ENCODE assay signal across 1 cellular context in the genomic region with DNA sequence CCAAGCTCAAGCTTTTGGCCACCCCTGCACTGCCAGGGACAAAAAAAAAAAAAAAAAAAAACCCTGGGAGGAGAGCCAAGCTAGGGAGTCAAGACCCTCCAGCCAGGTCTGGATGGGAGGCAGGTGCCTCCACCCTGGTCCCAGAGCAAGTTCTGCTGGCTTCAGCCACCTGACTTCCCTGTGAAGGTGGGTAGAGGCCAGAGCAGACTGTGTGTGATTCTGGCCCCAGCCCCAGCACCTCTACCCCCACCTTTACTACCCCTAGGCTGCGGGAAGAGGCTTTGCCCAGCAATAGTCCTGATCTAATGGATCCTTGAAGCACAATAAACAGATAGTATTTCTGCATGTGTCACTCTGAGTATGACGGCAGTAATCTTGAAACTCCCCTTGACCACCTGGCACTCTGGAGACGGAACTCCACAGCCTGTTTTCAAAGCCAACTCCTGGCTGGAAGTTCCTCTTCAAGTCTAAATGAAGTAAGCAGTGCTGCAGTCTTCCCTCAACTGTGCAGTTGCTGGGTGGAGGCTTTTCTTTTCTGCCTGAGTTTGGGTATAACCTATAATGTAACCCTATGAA.
TF ChIP-seq lines count a peak whose summit lies in the region.

No MANE protein-coding gene starts in this region.

TF ChIP-seq in GM23338, 12 proteins besides CTCF, POLR2A, EP300 and RAD21:
- TF ChIP-seq, protein P1, sequence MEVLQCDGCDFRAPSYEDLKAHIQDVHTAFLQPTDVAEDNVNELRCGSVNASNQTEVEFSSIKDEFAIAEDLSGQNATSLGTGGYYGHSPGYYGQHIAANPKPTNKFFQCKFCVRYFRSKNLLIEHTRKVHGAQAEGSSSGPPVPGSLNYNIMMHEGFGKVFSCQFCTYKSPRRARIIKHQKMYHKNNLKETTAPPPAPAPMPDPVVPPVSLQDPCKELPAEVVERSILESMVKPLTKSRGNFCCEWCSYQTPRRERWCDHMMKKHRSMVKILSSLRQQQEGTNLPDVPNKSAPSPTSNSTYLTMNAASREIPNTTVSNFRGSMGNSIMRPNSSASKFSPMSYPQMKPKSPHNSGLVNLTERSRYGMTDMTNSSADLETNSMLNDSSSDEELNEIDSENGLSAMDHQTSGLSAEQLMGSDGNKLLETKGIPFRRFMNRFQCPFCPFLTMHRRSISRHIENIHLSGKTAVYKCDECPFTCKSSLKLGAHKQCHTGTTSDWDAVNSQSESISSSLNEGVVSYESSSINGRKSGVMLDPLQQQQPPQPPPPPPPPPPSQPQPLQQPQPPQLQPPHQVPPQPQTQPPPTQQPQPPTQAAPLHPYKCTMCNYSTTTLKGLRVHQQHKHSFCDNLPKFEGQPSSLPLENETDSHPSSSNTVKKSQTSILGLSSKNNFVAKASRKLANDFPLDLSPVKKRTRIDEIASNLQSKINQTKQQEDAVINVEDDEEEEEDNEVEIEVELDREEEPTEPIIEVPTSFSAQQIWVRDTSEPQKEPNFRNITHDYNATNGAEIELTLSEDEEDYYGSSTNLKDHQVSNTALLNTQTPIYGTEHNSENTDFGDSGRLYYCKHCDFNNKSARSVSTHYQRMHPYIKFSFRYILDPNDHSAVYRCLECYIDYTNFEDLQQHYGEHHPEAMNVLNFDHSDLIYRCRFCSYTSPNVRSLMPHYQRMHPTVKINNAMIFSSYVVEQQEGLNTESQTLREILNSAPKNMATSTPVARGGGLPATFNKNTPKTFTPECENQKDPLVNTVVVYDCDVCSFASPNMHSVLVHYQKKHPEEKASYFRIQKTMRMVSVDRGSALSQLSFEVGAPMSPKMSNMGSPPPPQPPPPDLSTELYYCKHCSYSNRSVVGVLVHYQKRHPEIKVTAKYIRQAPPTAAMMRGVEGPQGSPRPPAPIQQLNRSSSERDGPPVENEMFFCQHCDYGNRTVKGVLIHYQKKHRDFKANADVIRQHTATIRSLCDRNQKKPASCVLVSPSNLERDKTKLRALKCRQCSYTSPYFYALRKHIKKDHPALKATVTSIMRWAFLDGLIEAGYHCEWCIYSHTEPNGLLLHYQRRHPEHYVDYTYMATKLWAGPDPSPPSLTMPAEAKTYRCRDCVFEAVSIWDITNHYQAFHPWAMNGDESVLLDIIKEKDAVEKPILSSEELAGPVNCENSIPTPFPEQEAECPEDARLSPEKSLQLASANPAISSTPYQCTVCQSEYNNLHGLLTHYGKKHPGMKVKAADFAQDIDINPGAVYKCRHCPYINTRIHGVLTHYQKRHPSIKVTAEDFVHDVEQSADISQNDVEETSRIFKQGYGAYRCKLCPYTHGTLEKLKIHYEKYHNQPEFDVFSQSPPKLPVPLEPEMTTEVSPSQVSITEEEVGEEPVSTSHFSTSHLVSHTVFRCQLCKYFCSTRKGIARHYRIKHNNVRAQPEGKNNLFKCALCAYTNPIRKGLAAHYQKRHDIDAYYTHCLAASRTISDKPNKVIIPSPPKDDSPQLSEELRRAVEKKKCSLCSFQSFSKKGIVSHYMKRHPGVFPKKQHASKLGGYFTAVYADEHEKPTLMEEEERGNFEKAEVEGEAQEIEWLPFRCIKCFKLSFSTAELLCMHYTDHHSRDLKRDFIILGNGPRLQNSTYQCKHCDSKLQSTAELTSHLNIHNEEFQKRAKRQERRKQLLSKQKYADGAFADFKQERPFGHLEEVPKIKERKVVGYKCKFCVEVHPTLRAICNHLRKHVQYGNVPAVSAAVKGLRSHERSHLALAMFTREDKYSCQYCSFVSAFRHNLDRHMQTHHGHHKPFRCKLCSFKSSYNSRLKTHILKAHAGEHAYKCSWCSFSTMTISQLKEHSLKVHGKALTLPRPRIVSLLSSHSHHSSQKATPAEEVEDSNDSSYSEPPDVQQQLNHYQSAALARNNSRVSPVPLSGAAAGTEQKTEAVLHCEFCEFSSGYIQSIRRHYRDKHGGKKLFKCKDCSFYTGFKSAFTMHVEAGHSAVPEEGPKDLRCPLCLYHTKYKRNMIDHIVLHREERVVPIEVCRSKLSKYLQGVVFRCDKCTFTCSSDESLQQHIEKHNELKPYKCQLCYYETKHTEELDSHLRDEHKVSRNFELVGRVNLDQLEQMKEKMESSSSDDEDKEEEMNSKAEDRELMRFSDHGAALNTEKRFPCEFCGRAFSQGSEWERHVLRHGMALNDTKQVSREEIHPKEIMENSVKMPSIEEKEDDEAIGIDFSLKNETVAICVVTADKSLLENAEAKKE (CRISPR knock-in tag; IDR thresholded peaks at IDR 0.05) = no peak
- no peak for TF ChIP-seq ZNF331 (CRISPR knock-in tag; IDR thresholded peaks at IDR 0.05; ENCODE audit: low read depth)
- TF ChIP-seq POLR2AphosphoS5 (IDR thresholded peaks at IDR 0.05; ENCODE audit: low read depth) = no peak
